In genomic region chr7:131556055-131556911, GRCh38 we compare ENCODE assay signal across 1 cellular context.
TF ChIP-seq lines count a peak whose summit lies in the region.

PODXL (minus strand) TSS chr7:131556628; CDS start chr7:131556359, 269 bp downstream.

TF ChIP-seq in WTC11, 78 proteins besides CTCF, POLR2A, EP300 and RAD21 (continued from another document):
- peak; percentile 3; the same call in 1 of the 2 replicates for TF ChIP-seq USF2 (CRISPR knock-in tag; IDR thresholded peaks at IDR 0.05)
- peak; percentile 72; the same call in 1 of the 2 replicates for TF ChIP-seq IRF1 (CRISPR knock-in tag; IDR thresholded peaks at IDR 0.05)
- TF ChIP-seq SMAD4 (CRISPR knock-in tag; IDR thresholded peaks at IDR 0.05) = peak; percentile 4; the same call in 1 of the 2 replicates
- no peak for TF ChIP-seq CREM (CRISPR knock-in tag; IDR thresholded peaks at IDR 0.05)
- TF ChIP-seq HMGXB4 (CRISPR knock-in tag; IDR thresholded peaks at IDR 0.05) = peak; percentile 51
- TF ChIP-seq TCF7 (CRISPR knock-in tag; IDR thresholded peaks at IDR 0.05; ENCODE audit: low read depth) = peak; percentile 72; the same call in 1 of the 2 replicates
